18 cellular contexts compared by ENCODE assay signal in genomic region chr11:9808943-9809342, GRCh38.
DNase-seq lines count a peak whose midpoint lies in the region; ATAC-seq and TF ChIP-seq lines count a peak whose summit lies in the region.
"Had no signal": no experiment of that assay in that cellular context is flagged by ENCODE, and none has a peak within 500 bp of the region (broad histone marks: within the 10 kb centered on the region; RNA-seq: fewer than 3 reads in every experiment).

No MANE protein-coding gene starts in this region.

- no peak overlapping the region for H2BK12ac ChIP-seq in mesenchymal stem cell (ENCODE audit: low read length in 2 of 2)

- H2AK5ac ChIP-seq in mesenchymal stem cell (ENCODE audit: low read length, severe bottlenecking) = no peak overlapping the region

- H3K36me3 ChIP-seq in BLaER1 (peaks cover 8% of the 10 kb centered on the region; the same call in 1 of the 2 replicates), mesenchymal stem cell (ENCODE audit: control insufficient read depth in 1 of 2, insufficient read depth in 2 of 2, low read depth in 1 of 2, low read length in 2 of 2) (peaks cover 19 to 69% of the 10 kb centered on the region in 2 experiments), tibial nerve (peaks cover 0 to 69% (median 0%) of the 10 kb centered on the region in 3 donors), gastrocnemius medialis (peaks cover 0 to 41% of the 10 kb centered on the region in 2 donors)

- H3K9me3 Mint-ChIP-seq in WTC11 = no peaks in the 10 kb centered on the region
- H3K9me3 Mint-ChIP-seq: activated CD4-positive, alpha-beta memory T cell treated with anti-CD3 and anti-CD28 coated beads, Interleukin-2, amount 10 ng/mL, durations not matched to agents 7 days and 5 days; activated T-cell treated with anti-CD3 and anti-CD28 coated beads, Interleukin-2, amount 50 U/mL, for 4 hours; nephron had no signal

- H2BK5ac ChIP-seq in mesenchymal stem cell (ENCODE audit: low read depth, low read length, poor library complexity, severe bottlenecking) = no peak overlapping the region

- H3K4me1 Mint-ChIP-seq in WTC11 = peaks cover 4% of the 10 kb centered on the region
- H3K4me1 Mint-ChIP-seq: activated CD4-positive, alpha-beta memory T cell treated with anti-CD3 and anti-CD28 coated beads, Interleukin-2, amount 10 ng/mL, durations not matched to agents 7 days and 5 days had no signal

- CTCF ChIA-PET in WTC11 (lab: Charles Lee) = no interaction called here

- TF ChIP-seq CTCF in WTC11 (IDR thresholded peaks at IDR 0.05) (no peak), tibial nerve (IDR thresholded peaks at IDR 0.05) (no peak), gastrocnemius medialis (IDR thresholded peaks at IDR 0.05 in 4 of 5, conservative IDR thresholded peaks at IDR 0.05 in 1 of 5) (no peak)

- H2BK15ac ChIP-seq in mesenchymal stem cell (ENCODE audit: low read depth, poor library complexity, severe bottlenecking) = no peak overlapping the region

- in situ Hi-C loops in KBM-7 (cut with MboI; ENCODE audit: low pct_unique_long_range_greater_than_20kb, low sequenced_read_pairs) (no loop called here), gastrocnemius medialis (cut with MboI; ENCODE audit: low sequenced_read_pairs in 4 of 4) (no loop called here)

- no peak overlapping the region for H3K4me3 ChIP-seq in BLaER1
- H3K4me3 ChIP-seq in mesenchymal stem cell (ENCODE audit: insufficient read depth in 1 of 2, low read depth in 1 of 2, low read length in 2 of 2) = no peak overlapping the region
- no peak overlapping the region for H3K4me3 ChIP-seq in tibial nerve
- H3K4me3 ChIP-seq in gastrocnemius medialis = no peak overlapping the region
- H3K4me3 ChIP-seq: Peyer's patch, psoas muscle, upper lobe of right lung had no signal

- no peak overlapping the region for H3K14ac ChIP-seq in mesenchymal stem cell (ENCODE audit: low read length in 2 of 2)

- H3K27ac ChIP-seq in BLaER1 = no peak overlapping the region
- H3K27ac ChIP-seq in mesenchymal stem cell (ENCODE audit: low read length, poor library complexity, severe bottlenecking) = no peak overlapping the region
- peak overlapping the region in 1 of 4 donors; percentile 10 for H3K27ac ChIP-seq in tibial nerve
- H3K27ac ChIP-seq in gastrocnemius medialis = no peak overlapping the region
- H3K27ac ChIP-seq: Peyer's patch, psoas muscle, upper lobe of right lung had no signal

- H3K27ac Mint-ChIP-seq in WTC11 = no peak overlapping the region
- H3K27ac Mint-ChIP-seq: activated CD4-positive, alpha-beta memory T cell treated with anti-CD3 and anti-CD28 coated beads, Interleukin-2, amount 10 ng/mL, durations not matched to agents 7 days and 5 days; nephron had no signal

- intact Hi-C loops in gastrocnemius medialis (cut with DNase I; ENCODE audit: low total_unique reads) = no loop called here

- H2BK120ac ChIP-seq in mesenchymal stem cell (ENCODE audit: low read depth, low read length) = no peak overlapping the region

- H3K4ac ChIP-seq in mesenchymal stem cell (ENCODE audit: low read depth in 1 of 2, low read length in 2 of 2) = no peak overlapping the region

- TF ChIP-seq EP300 in tibial nerve (IDR thresholded peaks at IDR 0.05) = no peak

- no peak overlapping the region for H4K91ac ChIP-seq in mesenchymal stem cell (ENCODE audit: low read length)

- H2AFZ ChIP-seq in mesenchymal stem cell (ENCODE audit: low read depth, low read length) = no peak overlapping the region

- H4K20me1 ChIP-seq in BLaER1 = no peaks in the 10 kb centered on the region

- no peaks in the 10 kb centered on the region for H3K27me3 ChIP-seq in BLaER1
- no peaks in the 10 kb centered on the region for H3K27me3 ChIP-seq in mesenchymal stem cell (ENCODE audit: control insufficient read depth in 1 of 2, insufficient read depth in 1 of 2, low read length in 2 of 2)
- no peaks in the 10 kb centered on the region for H3K27me3 ChIP-seq in tibial nerve
- no peaks in the 10 kb centered on the region for H3K27me3 ChIP-seq in gastrocnemius medialis
- H3K27me3 ChIP-seq: Peyer's patch, upper lobe of right lung had no signal

- no peaks in the 10 kb centered on the region for H3K79me1 ChIP-seq in mesenchymal stem cell (replicated peaks; ENCODE audit: low read length, poor library complexity, severe bottlenecking)

- POLR2A ChIA-PET in WTC11 (lab: Charles Lee) = interaction anchor here (0.7 kb wide), 1 partner anchor 462 kb away, joined by 3 read pairs; no protein-coding TSS in a partner anchor

- H3K4me3 Mint-ChIP-seq in WTC11 = no peak overlapping the region
- H3K4me3 Mint-ChIP-seq: activated CD4-positive, alpha-beta memory T cell treated with anti-CD3 and anti-CD28 coated beads, Interleukin-2, amount 10 ng/mL, durations not matched to agents 7 days and 5 days; activated T-cell treated with anti-CD3 and anti-CD28 coated beads, Interleukin-2, amount 50 U/mL, for 4 hours; nephron had no signal

- 79% methylated on average over 7 of the region's 7 CpGs for WGBS in mesenchymal stem cell
- WGBS in tibial nerve, 2 donors = 47% methylated on average over 7 of the region's 7 CpGs

- H3K23ac ChIP-seq in mesenchymal stem cell (ENCODE audit: low read length in 2 of 2) = no peak overlapping the region

- H4K8ac ChIP-seq in mesenchymal stem cell (ENCODE audit: low read length) = no peak overlapping the region

- no peak overlapping the region for H3K18ac ChIP-seq in mesenchymal stem cell (ENCODE audit: low read depth in 1 of 2, low read length in 2 of 2)

- DNase-seq in KBM-7 (peak; percentile 3), WTC11 (ENCODE audit: low spot score) (no peak), mesenchymal stem cell (peak; percentile 34), DMS153 (lab: John Stamatoyannopoulos, UW) (no peak), tibial nerve (ENCODE audit: low spot score in 2 of 2) (no peak), gastrocnemius medialis (no peak)
- DNase-seq: activated CD4-positive, alpha-beta memory T cell treated with anti-CD3 and anti-CD28 coated beads, Interleukin-2, amount 10 ng/mL, durations not matched to agents 7 days and 5 days; activated naive CD4-positive, alpha-beta T cell treated with anti-CD3 and anti-CD28 coated beads, Interleukin-2, amount 50 U/mL, for 16 hours; activated T-cell treated with anti-CD3 and anti-CD28 coated beads, Interleukin-2, amount 50 U/mL, for 4 hours; KG1; NCI-H1417; Peyer's patch; psoas muscle; stimulated activated naive CD8-positive, alpha-beta T cell treated with anti-CD3 and anti-CD28 coated beads, Interleukin-15, Interleukin-2, amounts not matched to agents 100 U/mL and 50 U/mL, for 24 hours; upper lobe of right lung had no signal

- H3K4me2 ChIP-seq in BLaER1 (peak overlapping the region; percentile 41), mesenchymal stem cell (ENCODE audit: low read length, poor library complexity, severe bottlenecking) (no peak overlapping the region)

- no peak overlapping the region for H3K9ac ChIP-seq in BLaER1
- no peak overlapping the region for H3K9ac ChIP-seq in mesenchymal stem cell (ENCODE audit: low read length)

- peaks cover 31% of the 10 kb centered on the region for H3K36me3 Mint-ChIP-seq in WTC11

- H3K4me1 ChIP-seq in BLaER1 = peaks cover 14% of the 10 kb centered on the region
- peaks cover 1% of the 10 kb centered on the region for H3K4me1 ChIP-seq in mesenchymal stem cell (ENCODE audit: control insufficient read depth, insufficient read depth, low read depth, low read length)
- H3K4me1 ChIP-seq in tibial nerve = peaks cover 0 to 23% (median 0%) of the 10 kb centered on the region in 4 donors
- H3K4me1 ChIP-seq in gastrocnemius medialis = peaks cover 3 to 9% of the 10 kb centered on the region in 2 donors
- H3K4me1 ChIP-seq: Peyer's patch, upper lobe of right lung had no signal

- H3K9me3 ChIP-seq in BLaER1 (peaks cover 8% of the 10 kb centered on the region; the same call in 1 of the 2 replicates), mesenchymal stem cell (ENCODE audit: control insufficient read depth, low read length) (no peaks in the 10 kb centered on the region), tibial nerve (no peaks in the 10 kb centered on the region), gastrocnemius medialis (no peaks in the 10 kb centered on the region)
- H3K9me3 ChIP-seq: Peyer's patch, psoas muscle, upper lobe of right lung had no signal

- TF ChIP-seq POLR2A in tibial nerve (IDR thresholded peaks at IDR 0.05) (no peak), gastrocnemius medialis (IDR thresholded peaks at IDR 0.05) (no peak)

- no peaks in the 10 kb centered on the region for H3K27me3 Mint-ChIP-seq in WTC11 (ENCODE audit: low read depth)
- H3K27me3 Mint-ChIP-seq: activated CD4-positive, alpha-beta memory T cell treated with anti-CD3 and anti-CD28 coated beads, Interleukin-2, amount 10 ng/mL, durations not matched to agents 7 days and 5 days had no signal

- ATAC-seq in WTC11 = no peak
- no peak for ATAC-seq in HG03095 (IDR thresholded peaks at IDR 0.05; ENCODE audit: unreplicated experiment)
- no peak for ATAC-seq in gastrocnemius medialis
- ATAC-seq: activated T-cell treated with anti-CD3 and anti-CD28 coated beads, Interleukin-2, amount 50 U/mL, for 4 hours; psoas muscle; stimulated activated naive CD8-positive, alpha-beta T cell treated with anti-CD3 and anti-CD28 coated beads, Interleukin-15, Interleukin-2, amounts not matched to agents 100 U/mL and 50 U/mL, for 24 hours; upper lobe of right lung had no signal

TF ChIP-seq in WTC11, 78 proteins besides CTCF, POLR2A, EP300 and RAD21:
- TF ChIP-seq ZNF121 (CRISPR knock-in tag; IDR thresholded peaks at IDR 0.05) (peak; percentile 90), NR2C2 (CRISPR knock-in tag; IDR thresholded peaks at IDR 0.05) (no peak), CREB1 (CRISPR knock-in tag; IDR thresholded peaks at IDR 0.05) (no peak)
TF ChIP-seq in WTC11: peak in this region for 1.

Comparison
In these comparisons a context has a peak if more than half of its experiments do, and no peak if none do; other contexts are left out.
1. DNase-seq: peak in KBM-7 (single experiment) and mesenchymal stem cell (single experiment); none in WTC11 (single experiment), DMS153 (single experiment), tibial nerve (0 of 2) and gastrocnemius medialis (0 of 2).